In genomic region chr10:103590060-103590459, GRCh38 we compare ENCODE assay signal across 5 cellular contexts.
"Had no signal": no experiment of that assay in that cellular context is flagged by ENCODE, and none has a peak within 500 bp of the region (broad histone marks: within the 10 kb centered on the region; RNA-seq: fewer than 3 reads in every experiment).

No MANE protein-coding gene starts in this region.

- DNase-seq: H9, HCEC 1CT, KBM-7 had no signal

- H3K36me3 Mint-ChIP-seq: IgD-negative memory B cell had no signal

- H3K4me3 Mint-ChIP-seq: GM23338, H9, IgD-negative memory B cell had no signal

- H3K4me1 Mint-ChIP-seq: IgD-negative memory B cell had no signal

- H3K9me3 Mint-ChIP-seq: IgD-negative memory B cell had no signal

- H3K27ac Mint-ChIP-seq: GM23338, H9 had no signal

- H3K4me2 ChIP-seq: GM23338 had no signal

- H3K27me3 Mint-ChIP-seq: IgD-negative memory B cell had no signal

- H3K4me3 ChIP-seq: GM23338 had no signal

- H2AFZ ChIP-seq: GM23338 had no signal

- ATAC-seq: GM23338 had no signal
